In genomic region chr17:44314869-44315661, GRCh38 we compare ENCODE assay signal across 2 cellular contexts.
TF ChIP-seq lines count a peak whose summit lies in the region.

No MANE protein-coding gene starts in this region.

TF ChIP-seq in SK-N-SH, 30 proteins besides CTCF, POLR2A, EP300 and RAD21 (continued from another document):
- TF ChIP-seq ZBTB33 (IDR thresholded peaks at IDR 0.05; ENCODE audit: borderline replicate concordance, low read depth) (no peak), GATA2 (CRISPR knock-in tag; IDR thresholded peaks at IDR 0.05) (no peak), NFIC (IDR thresholded peaks at IDR 0.05; ENCODE audit: borderline replicate concordance) (no peak), USF2 (IDR thresholded peaks at IDR 0.05; ENCODE audit: borderline replicate concordance, low read depth, low read length) (no peak), FOXJ3 (CRISPR knock-in tag; IDR thresholded peaks at IDR 0.05) (no peak), SMC3 (IDR thresholded peaks at IDR 0.05; ENCODE audit: low read depth, low read length) (no peak)

TF ChIP-seq in SK-N-SH treated with all-trans-retinoic acid at 6 μM for 48 hours, 23 proteins besides CTCF, POLR2A, EP300 and RAD21:
- TF ChIP-seq, protein P1, sequence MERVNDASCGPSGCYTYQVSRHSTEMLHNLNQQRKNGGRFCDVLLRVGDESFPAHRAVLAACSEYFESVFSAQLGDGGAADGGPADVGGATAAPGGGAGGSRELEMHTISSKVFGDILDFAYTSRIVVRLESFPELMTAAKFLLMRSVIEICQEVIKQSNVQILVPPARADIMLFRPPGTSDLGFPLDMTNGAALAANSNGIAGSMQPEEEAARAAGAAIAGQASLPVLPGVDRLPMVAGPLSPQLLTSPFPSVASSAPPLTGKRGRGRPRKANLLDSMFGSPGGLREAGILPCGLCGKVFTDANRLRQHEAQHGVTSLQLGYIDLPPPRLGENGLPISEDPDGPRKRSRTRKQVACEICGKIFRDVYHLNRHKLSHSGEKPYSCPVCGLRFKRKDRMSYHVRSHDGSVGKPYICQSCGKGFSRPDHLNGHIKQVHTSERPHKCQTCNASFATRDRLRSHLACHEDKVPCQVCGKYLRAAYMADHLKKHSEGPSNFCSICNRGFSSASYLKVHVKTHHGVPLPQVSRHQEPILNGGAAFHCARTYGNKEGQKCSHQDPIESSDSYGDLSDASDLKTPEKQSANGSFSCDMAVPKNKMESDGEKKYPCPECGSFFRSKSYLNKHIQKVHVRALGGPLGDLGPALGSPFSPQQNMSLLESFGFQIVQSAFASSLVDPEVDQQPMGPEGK (CRISPR knock-in tag; IDR thresholded peaks at IDR 0.05; ENCODE audit: borderline replicate concordance), result no peak
- TF ChIP-seq TCF4 (CRISPR knock-in tag; IDR thresholded peaks at IDR 0.05; ENCODE audit: borderline replicate concordance), result no peak
- TF ChIP-seq ZFP3 (CRISPR knock-in tag; IDR thresholded peaks at IDR 0.05), result no peak
- TF ChIP-seq, protein P2, sequence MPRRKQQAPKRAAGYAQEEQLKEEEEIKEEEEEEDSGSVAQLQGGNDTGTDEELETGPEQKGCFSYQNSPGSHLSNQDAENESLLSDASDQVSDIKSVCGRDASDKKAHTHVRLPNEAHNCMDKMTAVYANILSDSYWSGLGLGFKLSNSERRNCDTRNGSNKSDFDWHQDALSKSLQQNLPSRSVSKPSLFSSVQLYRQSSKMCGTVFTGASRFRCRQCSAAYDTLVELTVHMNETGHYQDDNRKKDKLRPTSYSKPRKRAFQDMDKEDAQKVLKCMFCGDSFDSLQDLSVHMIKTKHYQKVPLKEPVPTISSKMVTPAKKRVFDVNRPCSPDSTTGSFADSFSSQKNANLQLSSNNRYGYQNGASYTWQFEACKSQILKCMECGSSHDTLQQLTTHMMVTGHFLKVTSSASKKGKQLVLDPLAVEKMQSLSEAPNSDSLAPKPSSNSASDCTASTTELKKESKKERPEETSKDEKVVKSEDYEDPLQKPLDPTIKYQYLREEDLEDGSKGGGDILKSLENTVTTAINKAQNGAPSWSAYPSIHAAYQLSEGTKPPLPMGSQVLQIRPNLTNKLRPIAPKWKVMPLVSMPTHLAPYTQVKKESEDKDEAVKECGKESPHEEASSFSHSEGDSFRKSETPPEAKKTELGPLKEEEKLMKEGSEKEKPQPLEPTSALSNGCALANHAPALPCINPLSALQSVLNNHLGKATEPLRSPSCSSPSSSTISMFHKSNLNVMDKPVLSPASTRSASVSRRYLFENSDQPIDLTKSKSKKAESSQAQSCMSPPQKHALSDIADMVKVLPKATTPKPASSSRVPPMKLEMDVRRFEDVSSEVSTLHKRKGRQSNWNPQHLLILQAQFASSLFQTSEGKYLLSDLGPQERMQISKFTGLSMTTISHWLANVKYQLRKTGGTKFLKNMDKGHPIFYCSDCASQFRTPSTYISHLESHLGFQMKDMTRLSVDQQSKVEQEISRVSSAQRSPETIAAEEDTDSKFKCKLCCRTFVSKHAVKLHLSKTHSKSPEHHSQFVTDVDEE (CRISPR knock-in tag; IDR thresholded peaks at IDR 0.05), result no peak
- TF ChIP-seq, protein P3, sequence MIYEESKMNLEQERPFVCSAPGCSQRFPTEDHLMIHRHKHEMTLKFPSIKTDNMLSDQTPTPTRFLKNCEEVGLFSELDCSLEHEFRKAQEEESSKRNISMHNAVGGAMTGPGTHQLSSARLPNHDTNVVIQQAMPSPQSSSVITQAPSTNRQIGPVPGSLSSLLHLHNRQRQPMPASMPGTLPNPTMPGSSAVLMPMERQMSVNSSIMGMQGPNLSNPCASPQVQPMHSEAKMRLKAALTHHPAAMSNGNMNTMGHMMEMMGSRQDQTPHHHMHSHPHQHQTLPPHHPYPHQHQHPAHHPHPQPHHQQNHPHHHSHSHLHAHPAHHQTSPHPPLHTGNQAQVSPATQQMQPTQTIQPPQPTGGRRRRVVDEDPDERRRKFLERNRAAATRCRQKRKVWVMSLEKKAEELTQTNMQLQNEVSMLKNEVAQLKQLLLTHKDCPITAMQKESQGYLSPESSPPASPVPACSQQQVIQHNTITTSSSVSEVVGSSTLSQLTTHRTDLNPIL (CRISPR knock-in tag; IDR thresholded peaks at IDR 0.05; ENCODE audit: low read depth), result no peak
- TF ChIP-seq OSR1 (CRISPR knock-in tag; IDR thresholded peaks at IDR 0.05), result no peak
- TF ChIP-seq SNAI2 (CRISPR knock-in tag; IDR thresholded peaks at IDR 0.05), result no peak
- TF ChIP-seq CSDC2 (CRISPR knock-in tag; IDR thresholded peaks at IDR 0.05), result no peak
- TF ChIP-seq ZNF70 (CRISPR knock-in tag; IDR thresholded peaks at IDR 0.05), result no peak
- TF ChIP-seq RARB (CRISPR knock-in tag; IDR thresholded peaks at IDR 0.05), result no peak
- no peak for TF ChIP-seq ESRRG (CRISPR knock-in tag; IDR thresholded peaks at IDR 0.05)
- TF ChIP-seq PPARA (CRISPR knock-in tag; IDR thresholded peaks at IDR 0.05; ENCODE audit: borderline replicate concordance), result no peak
- TF ChIP-seq GLIS3 (CRISPR knock-in tag; IDR thresholded peaks at IDR 0.05), result no peak
